ENCODE assay signal across 8 cellular contexts in genomic region chr6:143842468-143842901, GRCh38. TPM values are rescaled to one million over a fixed set of nuclear protein-coding genes. Genes with fewer than 3 reads are reported as not detected.
DNase-seq lines count a peak whose midpoint lies in the region; ATAC-seq and TF ChIP-seq lines count a peak whose summit lies in the region.

No MANE protein-coding gene starts in this region.

- 70% methylated on average over 5 of the region's 7 CpGs; no CpG with 5 or more reads in 1 of the 2 experiments for WGBS in mesodermal cell (ENCODE audit: insufficient coverage in 2 of 2), 2 experiments

- ATAC-seq in GM19035 (IDR thresholded peaks at IDR 0.05; ENCODE audit: unreplicated experiment): peak; percentile 16
- ATAC-seq in upper lobe of right lung: no peak
- ATAC-seq in HG03457 (IDR thresholded peaks at IDR 0.05; ENCODE audit: unreplicated experiment): no peak
- no peak for ATAC-seq in HG03196 (IDR thresholded peaks at IDR 0.05; ENCODE audit: unreplicated experiment)

- no peak for TF ChIP-seq CTCF in MM.1S (IDR thresholded peaks at IDR 0.05; ENCODE audit: low read length)
- TF ChIP-seq CTCF in upper lobe of right lung (IDR thresholded peaks at IDR 0.05): no peak

- no peaks in the 10 kb centered on the region for H3K36me3 ChIP-seq in MM.1S (replicated peaks; ENCODE audit: insufficient read depth, low read length)
- peaks cover 34% of the 10 kb centered on the region for H3K36me3 ChIP-seq in mesodermal cell (ENCODE audit: control insufficient read depth, insufficient read depth, low read length)
- peaks cover 32% of the 10 kb centered on the region for H3K36me3 ChIP-seq in upper lobe of right lung

- peaks cover 32% of the 10 kb centered on the region for H3K79me2 ChIP-seq in MM.1S (ENCODE audit: low read length)

- H4K20me1 ChIP-seq in MM.1S (ENCODE audit: insufficient read depth, low read length): no peaks in the 10 kb centered on the region

- H3K4me3 ChIP-seq in MM.1S (ENCODE audit: low read length): peak overlapping the region; percentile 88
- H3K4me3 ChIP-seq in mesodermal cell (ENCODE audit: extremely low read depth, insufficient read depth, low read length, poor library complexity, severe bottlenecking): peak overlapping the region; percentile 89
- H3K4me3 ChIP-seq in upper lobe of right lung: peak overlapping the region; percentile 91

- peak overlapping the region; percentile 73 for H3K4me2 ChIP-seq in MM.1S (ENCODE audit: low read depth, low read length)

- H2AFZ ChIP-seq in MM.1S (ENCODE audit: low read length): peak overlapping the region; percentile 95

- H3K27me3 ChIP-seq in MM.1S (replicated peaks; ENCODE audit: insufficient read depth, low read length) (no peaks in the 10 kb centered on the region), upper lobe of right lung (no peaks in the 10 kb centered on the region)

- no peaks in the 10 kb centered on the region for H3F3A ChIP-seq in MM.1S (ENCODE audit: insufficient read depth, low read length)

- peak overlapping the region; percentile 29; the same call in 1 of the 2 replicates for H3K27ac ChIP-seq in MM.1S (ENCODE audit: low read length)
- H3K27ac ChIP-seq in mesodermal cell (ENCODE audit: low read depth, low read length, severe bottlenecking): peak overlapping the region; percentile 94
- peak overlapping the region; percentile 97 for H3K27ac ChIP-seq in upper lobe of right lung

- H3K9ac ChIP-seq in MM.1S (ENCODE audit: low read length): peak overlapping the region; percentile 93

- intact Hi-C loops in upper lobe of right lung (cut with DNase I): no loop called here

- H3K9me2 ChIP-seq in MM.1S (replicated peaks; ENCODE audit: insufficient read depth, low read length): no peaks in the 10 kb centered on the region

- DNase-seq in MM.1S (no peak), dedifferentiated amniotic fluid mesenchymal stem cell (ENCODE audit: extremely low spot score) (peak; percentile 59), upper lobe of right lung (no peak), EL (no peak)

- H3K9me3 ChIP-seq in MM.1S (replicated peaks; ENCODE audit: insufficient read depth, low read length) (no peaks in the 10 kb centered on the region), mesodermal cell (ENCODE audit: control insufficient read depth, low read length) (no peaks in the 10 kb centered on the region), upper lobe of right lung (no peaks in the 10 kb centered on the region)

- H3K4me1 ChIP-seq in MM.1S (ENCODE audit: low read length): no peaks in the 10 kb centered on the region
- H3K4me1 ChIP-seq in mesodermal cell (ENCODE audit: control insufficient read depth, insufficient read depth, low read length, poor library complexity, severe bottlenecking): no peaks in the 10 kb centered on the region
- peaks cover 16% of the 10 kb centered on the region for H3K4me1 ChIP-seq in upper lobe of right lung

RNA-seq across cellular contexts. Expression of gene LTV1, which starts 0.7 kb away (rescaled TPM):
- 18.4 TPM for polyA plus RNA-seq in mesodermal cell (2013, experiment 1 of 2)
- polyA plus RNA-seq in mesodermal cell (2013, experiment 2 of 2): 21.9 TPM
- total RNA-seq in upper lobe of right lung: 25.2 TPM

RNA-seq across cellular contexts. Expression of gene ZC2HC1B, which starts 21.8 kb away (rescaled TPM):
- polyA plus RNA-seq in mesodermal cell (2013, experiment 1 of 2): not detected
- not detected for polyA plus RNA-seq in mesodermal cell (2013, experiment 2 of 2)
- not detected for total RNA-seq in upper lobe of right lung

Comparison
In these comparisons a context has a peak if more than half of its experiments do, and no peak if none do; other contexts are left out.
1. H3K27ac ChIP-seq: peak in every context shown above with its lines; median percentile 97 in upper lobe of right lung; 94 in mesodermal cell; 29 in MM.1S.